In genomic region chr9:129506892-129507291, GRCh38 we compare ENCODE assay signal across 15 cellular contexts.
DNase-seq lines count a peak whose midpoint lies in the region; ATAC-seq, FAIRE-seq and TF ChIP-seq lines count a peak whose summit lies in the region.
"Had no signal": no experiment of that assay in that cellular context is flagged by ENCODE, and none has a peak within 500 bp of the region (broad histone marks: within the 10 kb centered on the region; RNA-seq: fewer than 3 reads in every experiment).

No MANE protein-coding gene starts in this region.

- H3K9me3 Mint-ChIP-seq in GM23338 = peaks cover 8% of the 10 kb centered on the region; the same call in 2 of the 3 replicates
- H3K9me3 Mint-ChIP-seq in osteocyte (ENCODE audit: unreplicated experiment) = peaks cover 11% of the 10 kb centered on the region
- H3K9me3 Mint-ChIP-seq in T-cell = no peaks in the 10 kb centered on the region
- H3K9me3 Mint-ChIP-seq: CD8-positive, alpha-beta memory T cell had no signal

- H3K4me2 ChIP-seq in GM23338 = no peak overlapping the region

- H3K36me3 Mint-ChIP-seq in GM23338 (ENCODE audit: low read depth) (0 out of 3 replicates have a peak, but pooled peaks cover 3% of the 10 kb centered on the region), osteocyte (ENCODE audit: unreplicated experiment) (no peaks in the 10 kb centered on the region), T-cell (no peaks in the 10 kb centered on the region)

- no peaks in the 10 kb centered on the region for H4K20me1 ChIP-seq in GM23338 (replicated peaks; ENCODE audit: insufficient read depth)

- no peaks in the 10 kb centered on the region for H3K9me2 ChIP-seq in GM23338 (ENCODE audit: insufficient read depth)

- POLR2A ChIA-PET in T-cell (lab: Charles Lee) = no interaction called here

- no peaks in the 10 kb centered on the region for H3K27me3 ChIP-seq in GM23338 (ENCODE audit: insufficient read depth)
- H3K27me3 ChIP-seq: testis had no signal

- intact Hi-C loops in head of caudate nucleus (cut with DNase I) = no loop called here

- in situ Hi-C loops in SK-MEL-5 (cut with HindIII; ENCODE audit: low pct_unique_long_range_greater_than_20kb, low sequenced_read_pairs) = no loop called here

- H3K4me1 Mint-ChIP-seq in GM23338 (peaks cover 18% of the 10 kb centered on the region), osteocyte (ENCODE audit: unreplicated experiment) (peaks cover 41% of the 10 kb centered on the region), T-cell (peaks cover 0 to 6% (median 6%) of the 10 kb centered on the region in 3 donors)

- peak; percentile 39 for DNase-seq in GM23338 (ENCODE audit: low spot score)
- DNase-seq in SK-MEL-5 (ENCODE audit: low read depth, low spot score) = peak; percentile 59
- DNase-seq in fibroblast of the aortic adventitia (ENCODE audit: low read depth) = peak; percentile 42
- no peak for DNase-seq in osteocyte (ENCODE audit: extremely low spot score, unreplicated experiment)
- DNase-seq in head of caudate nucleus = no peak
- DNase-seq in GM12892 (ENCODE audit: insufficient read length) = no peak
- DNase-seq in T-cell = no peak
- DNase-seq: activated CD4-positive, CD25-positive, alpha-beta regulatory T cell treated with anti-CD3 and anti-CD28 coated beads, Interleukin-2, amount 50 U/mL, for 72 hours; caudate nucleus; CD8-positive, alpha-beta memory T cell; NCI-H1417; NCI-H524 treated with DMSO at 0.1 percent for 48 hours; testis had no signal

- no peaks in the 10 kb centered on the region; the same call in 1 of the 2 replicates for H3K36me3 ChIP-seq in GM23338 (ENCODE audit: insufficient read depth)

- peaks cover 19% of the 10 kb centered on the region for H3K27me3 Mint-ChIP-seq in GM23338 (ENCODE audit: insufficient read depth, low read depth, poor library complexity)
- H3K27me3 Mint-ChIP-seq in osteocyte (ENCODE audit: unreplicated experiment) = no peaks in the 10 kb centered on the region
- no peaks in the 10 kb centered on the region for H3K27me3 Mint-ChIP-seq in T-cell
- H3K27me3 Mint-ChIP-seq: CD8-positive, alpha-beta memory T cell had no signal

- H3K79me2 ChIP-seq in GM23338 (replicated peaks; ENCODE audit: insufficient read depth) = no peaks in the 10 kb centered on the region

- ATAC-seq in GM23338 (peak; percentile 32), HG03521 (IDR thresholded peaks at IDR 0.05; ENCODE audit: unreplicated experiment) (no peak), T-cell (replicated peaks in 1 of 4) (no peak)

- TF ChIP-seq POLR2A in GM12892 (IDR thresholded peaks at IDR 0.05; ENCODE audit: low read depth, low read length) = no peak

- H3K27ac ChIP-seq in GM23338 (ENCODE audit: low read depth) = no peak overlapping the region
- H3K27ac ChIP-seq: SK-N-MC had no signal

- H3K4me3 ChIP-seq in GM23338 (no peak overlapping the region), fibroblast of the aortic adventitia (ENCODE audit: low read depth, low read length) (no peak overlapping the region)
- H3K4me3 ChIP-seq: SK-N-MC, testis had no signal

- H3F3A ChIP-seq in GM23338 (replicated peaks; ENCODE audit: low read depth) = no peaks in the 10 kb centered on the region

- peaks cover 8% of the 10 kb centered on the region; the same call in 1 of the 2 replicates for H3K4me1 ChIP-seq in GM23338 (ENCODE audit: insufficient read depth)

- H3K27ac Mint-ChIP-seq in GM23338 = no peak overlapping the region
- H3K27ac Mint-ChIP-seq in osteocyte (ENCODE audit: unreplicated experiment) = peak overlapping the region; percentile 24
- no peak overlapping the region for H3K27ac Mint-ChIP-seq in T-cell

- no peak overlapping the region; the same call in 1 of the 2 replicates for H2AFZ ChIP-seq in GM23338

- FAIRE-seq in GM12892 (lab: Jason Lieb, UNC) = no peak

- CTCF ChIA-PET in T-cell (lab: Charles Lee) = interaction anchor here in 1 of 2 donors (0.6 kb wide), 1 partner anchor 60 kb away, joined by 3 read pairs; no protein-coding TSS in a partner anchor

- TF ChIP-seq CTCF in GM23338 (conservative IDR thresholded peaks at IDR 0.05; ENCODE audit: low read depth in 2 of 2) (no peak), fibroblast of the aortic adventitia (IDR thresholded peaks at IDR 0.05; ENCODE audit: insufficient read depth, low read length) (no peak), osteocyte (IDR thresholded peaks at IDR 0.05) (no peak)

- H3K4me3 Mint-ChIP-seq in GM23338 = no peak overlapping the region
- no peak overlapping the region for H3K4me3 Mint-ChIP-seq in osteocyte (ENCODE audit: unreplicated experiment)
- no peak overlapping the region for H3K4me3 Mint-ChIP-seq in T-cell
- H3K4me3 Mint-ChIP-seq: CD8-positive, alpha-beta memory T cell had no signal

TF ChIP-seq in GM23338, 12 proteins besides CTCF, POLR2A, EP300 and RAD21 (continues in another document):
- TF ChIP-seq, protein P1, sequence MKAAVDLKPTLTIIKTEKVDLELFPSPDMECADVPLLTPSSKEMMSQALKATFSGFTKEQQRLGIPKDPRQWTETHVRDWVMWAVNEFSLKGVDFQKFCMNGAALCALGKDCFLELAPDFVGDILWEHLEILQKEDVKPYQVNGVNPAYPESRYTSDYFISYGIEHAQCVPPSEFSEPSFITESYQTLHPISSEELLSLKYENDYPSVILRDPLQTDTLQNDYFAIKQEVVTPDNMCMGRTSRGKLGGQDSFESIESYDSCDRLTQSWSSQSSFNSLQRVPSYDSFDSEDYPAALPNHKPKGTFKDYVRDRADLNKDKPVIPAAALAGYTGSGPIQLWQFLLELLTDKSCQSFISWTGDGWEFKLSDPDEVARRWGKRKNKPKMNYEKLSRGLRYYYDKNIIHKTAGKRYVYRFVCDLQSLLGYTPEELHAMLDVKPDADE (IDR thresholded peaks at IDR 0.05) = no peak
- TF ChIP-seq CREB1 (CRISPR knock-in tag; IDR thresholded peaks at IDR 0.05; ENCODE audit: low read depth) = no peak
- TF ChIP-seq EZH2 (IDR thresholded peaks at IDR 0.05; ENCODE audit: low read depth, unreplicated experiment) = no peak
- no peak for TF ChIP-seq ZNF114 (CRISPR knock-in tag; IDR thresholded peaks at IDR 0.05)
- TF ChIP-seq NANOG (IDR thresholded peaks at IDR 0.05; ENCODE audit: borderline replicate concordance) = no peak
- no peak for TF ChIP-seq EZH2phosphoT487 (IDR thresholded peaks at IDR 0.05; ENCODE audit: unreplicated experiment)
- TF ChIP-seq, protein P2, sequence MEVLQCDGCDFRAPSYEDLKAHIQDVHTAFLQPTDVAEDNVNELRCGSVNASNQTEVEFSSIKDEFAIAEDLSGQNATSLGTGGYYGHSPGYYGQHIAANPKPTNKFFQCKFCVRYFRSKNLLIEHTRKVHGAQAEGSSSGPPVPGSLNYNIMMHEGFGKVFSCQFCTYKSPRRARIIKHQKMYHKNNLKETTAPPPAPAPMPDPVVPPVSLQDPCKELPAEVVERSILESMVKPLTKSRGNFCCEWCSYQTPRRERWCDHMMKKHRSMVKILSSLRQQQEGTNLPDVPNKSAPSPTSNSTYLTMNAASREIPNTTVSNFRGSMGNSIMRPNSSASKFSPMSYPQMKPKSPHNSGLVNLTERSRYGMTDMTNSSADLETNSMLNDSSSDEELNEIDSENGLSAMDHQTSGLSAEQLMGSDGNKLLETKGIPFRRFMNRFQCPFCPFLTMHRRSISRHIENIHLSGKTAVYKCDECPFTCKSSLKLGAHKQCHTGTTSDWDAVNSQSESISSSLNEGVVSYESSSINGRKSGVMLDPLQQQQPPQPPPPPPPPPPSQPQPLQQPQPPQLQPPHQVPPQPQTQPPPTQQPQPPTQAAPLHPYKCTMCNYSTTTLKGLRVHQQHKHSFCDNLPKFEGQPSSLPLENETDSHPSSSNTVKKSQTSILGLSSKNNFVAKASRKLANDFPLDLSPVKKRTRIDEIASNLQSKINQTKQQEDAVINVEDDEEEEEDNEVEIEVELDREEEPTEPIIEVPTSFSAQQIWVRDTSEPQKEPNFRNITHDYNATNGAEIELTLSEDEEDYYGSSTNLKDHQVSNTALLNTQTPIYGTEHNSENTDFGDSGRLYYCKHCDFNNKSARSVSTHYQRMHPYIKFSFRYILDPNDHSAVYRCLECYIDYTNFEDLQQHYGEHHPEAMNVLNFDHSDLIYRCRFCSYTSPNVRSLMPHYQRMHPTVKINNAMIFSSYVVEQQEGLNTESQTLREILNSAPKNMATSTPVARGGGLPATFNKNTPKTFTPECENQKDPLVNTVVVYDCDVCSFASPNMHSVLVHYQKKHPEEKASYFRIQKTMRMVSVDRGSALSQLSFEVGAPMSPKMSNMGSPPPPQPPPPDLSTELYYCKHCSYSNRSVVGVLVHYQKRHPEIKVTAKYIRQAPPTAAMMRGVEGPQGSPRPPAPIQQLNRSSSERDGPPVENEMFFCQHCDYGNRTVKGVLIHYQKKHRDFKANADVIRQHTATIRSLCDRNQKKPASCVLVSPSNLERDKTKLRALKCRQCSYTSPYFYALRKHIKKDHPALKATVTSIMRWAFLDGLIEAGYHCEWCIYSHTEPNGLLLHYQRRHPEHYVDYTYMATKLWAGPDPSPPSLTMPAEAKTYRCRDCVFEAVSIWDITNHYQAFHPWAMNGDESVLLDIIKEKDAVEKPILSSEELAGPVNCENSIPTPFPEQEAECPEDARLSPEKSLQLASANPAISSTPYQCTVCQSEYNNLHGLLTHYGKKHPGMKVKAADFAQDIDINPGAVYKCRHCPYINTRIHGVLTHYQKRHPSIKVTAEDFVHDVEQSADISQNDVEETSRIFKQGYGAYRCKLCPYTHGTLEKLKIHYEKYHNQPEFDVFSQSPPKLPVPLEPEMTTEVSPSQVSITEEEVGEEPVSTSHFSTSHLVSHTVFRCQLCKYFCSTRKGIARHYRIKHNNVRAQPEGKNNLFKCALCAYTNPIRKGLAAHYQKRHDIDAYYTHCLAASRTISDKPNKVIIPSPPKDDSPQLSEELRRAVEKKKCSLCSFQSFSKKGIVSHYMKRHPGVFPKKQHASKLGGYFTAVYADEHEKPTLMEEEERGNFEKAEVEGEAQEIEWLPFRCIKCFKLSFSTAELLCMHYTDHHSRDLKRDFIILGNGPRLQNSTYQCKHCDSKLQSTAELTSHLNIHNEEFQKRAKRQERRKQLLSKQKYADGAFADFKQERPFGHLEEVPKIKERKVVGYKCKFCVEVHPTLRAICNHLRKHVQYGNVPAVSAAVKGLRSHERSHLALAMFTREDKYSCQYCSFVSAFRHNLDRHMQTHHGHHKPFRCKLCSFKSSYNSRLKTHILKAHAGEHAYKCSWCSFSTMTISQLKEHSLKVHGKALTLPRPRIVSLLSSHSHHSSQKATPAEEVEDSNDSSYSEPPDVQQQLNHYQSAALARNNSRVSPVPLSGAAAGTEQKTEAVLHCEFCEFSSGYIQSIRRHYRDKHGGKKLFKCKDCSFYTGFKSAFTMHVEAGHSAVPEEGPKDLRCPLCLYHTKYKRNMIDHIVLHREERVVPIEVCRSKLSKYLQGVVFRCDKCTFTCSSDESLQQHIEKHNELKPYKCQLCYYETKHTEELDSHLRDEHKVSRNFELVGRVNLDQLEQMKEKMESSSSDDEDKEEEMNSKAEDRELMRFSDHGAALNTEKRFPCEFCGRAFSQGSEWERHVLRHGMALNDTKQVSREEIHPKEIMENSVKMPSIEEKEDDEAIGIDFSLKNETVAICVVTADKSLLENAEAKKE (CRISPR knock-in tag; IDR thresholded peaks at IDR 0.05) = no peak
- TF ChIP-seq STAT1 (IDR thresholded peaks at IDR 0.05; ENCODE audit: unreplicated experiment) = no peak
- no peak for TF ChIP-seq JUNB (IDR thresholded peaks at IDR 0.05; ENCODE audit: unreplicated experiment)
- no peak for TF ChIP-seq POLR2AphosphoS5 (IDR thresholded peaks at IDR 0.05; ENCODE audit: low read depth)
- TF ChIP-seq ZNF331 (CRISPR knock-in tag; IDR thresholded peaks at IDR 0.05; ENCODE audit: low read depth) = no peak

Comparison
In these comparisons a context has a peak if more than half of its experiments do, and no peak if none do; other contexts are left out.
1. DNase-seq: peak in GM23338 (single experiment), SK-MEL-5 (single experiment) and fibroblast of the aortic adventitia (single experiment); none in osteocyte (single experiment), head of caudate nucleus (0 of 42), GM12892 (single experiment) and T-cell (0 of 34).